Comparison of ENCODE assay signal across 23 cellular contexts in the genomic region with DNA sequence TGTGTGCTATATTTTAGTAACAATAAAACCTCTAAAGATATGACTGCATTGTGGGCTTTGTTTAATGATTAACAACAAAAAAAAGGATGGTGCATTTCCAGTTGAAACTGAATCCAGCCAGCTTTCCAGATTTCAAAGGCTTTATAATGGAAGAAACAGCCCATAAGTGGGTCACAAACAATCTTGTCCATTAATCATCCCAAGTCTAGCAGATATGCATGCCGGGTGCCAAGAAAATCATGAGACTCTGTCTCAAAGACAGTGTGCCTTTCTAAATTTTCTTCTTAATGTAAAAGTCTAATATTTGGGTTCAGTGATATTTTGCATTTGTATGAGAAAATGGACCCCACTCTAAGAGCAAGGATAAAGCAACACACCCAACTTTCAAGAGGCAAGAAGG. TPM values are rescaled to one million over a fixed set of nuclear protein-coding genes. Genes with fewer than 3 reads are reported as not detected.
"Had no signal": no experiment of that assay in that cellular context is flagged by ENCODE, and none has a peak within 500 bp of the region (broad histone marks: within the 10 kb centered on the region; RNA-seq: fewer than 3 reads in every experiment).

No MANE protein-coding gene starts in this region.

- H3K36me3 Mint-ChIP-seq: mesothelial cell of epicardium; natural killer cell treated with Interleukin-12 subunit alpha and Interleukin-12 subunit beta and Interleukin-15 and Interleukin-18, amount 100 ng/mL, for 72 hours; stimulated activated effector memory CD8-positive, alpha-beta T cell treated with anti-CD3 and anti-CD28 coated beads, Interleukin-12 subunit alpha, Interleukin-12 subunit beta, amount 100 ng/mL, for 72 hours had no signal

- H3K27me3 ChIP-seq: esophagus muscularis mucosa, foreskin keratinocyte, heart left ventricle, pancreas, tibial nerve, upper lobe of right lung, vagina had no signal

- ATAC-seq: effector memory CD8-positive, alpha-beta T cell; foreskin keratinocyte; heart left ventricle; left lobe of liver; natural killer cell treated with Interleukin-12 subunit alpha and Interleukin-12 subunit beta and Interleukin-15 and Interleukin-18, amount 100 ng/mL, for 72 hours; right lobe of liver; stimulated activated effector memory CD8-positive, alpha-beta T cell treated with anti-CD3 and anti-CD28 coated beads, Interleukin-12 subunit alpha, Interleukin-12 subunit beta, amount 100 ng/mL, for 72 hours; stimulated activated naive CD8-positive, alpha-beta T cell treated with anti-CD3 and anti-CD28 coated beads, Interleukin-15, Interleukin-2, amounts not matched to agents 100 U/mL and 50 U/mL, for 24 hours; upper lobe of right lung had no signal

- H3K27ac Mint-ChIP-seq: effector memory CD8-positive, alpha-beta T cell; mesothelial cell of epicardium; natural killer cell treated with Interleukin-12 subunit alpha and Interleukin-12 subunit beta and Interleukin-15 and Interleukin-18, amount 100 ng/mL, for 72 hours; stimulated activated effector memory CD8-positive, alpha-beta T cell treated with anti-CD3 and anti-CD28 coated beads, Interleukin-12 subunit alpha, Interleukin-12 subunit beta, amount 100 ng/mL, for 72 hours had no signal

- FAIRE-seq: pancreas had no signal

- H3K4me3 Mint-ChIP-seq: effector memory CD8-positive, alpha-beta T cell; mesothelial cell of epicardium; natural killer cell treated with Interleukin-12 subunit alpha and Interleukin-12 subunit beta and Interleukin-15 and Interleukin-18, amount 100 ng/mL, for 72 hours; stimulated activated effector memory CD8-positive, alpha-beta T cell treated with anti-CD3 and anti-CD28 coated beads, Interleukin-12 subunit alpha, Interleukin-12 subunit beta, amount 100 ng/mL, for 72 hours had no signal

- H3K36me3 ChIP-seq: esophagus muscularis mucosa, heart left ventricle, pancreas, prostate gland, right lobe of liver, tibial nerve, upper lobe of right lung, vagina had no signal

- H3K27me3 Mint-ChIP-seq: effector memory CD8-positive, alpha-beta T cell had no signal

- H3K27ac ChIP-seq: epithelial cell of prostate, esophagus muscularis mucosa, foreskin keratinocyte, heart left ventricle, pancreas, prostate gland, right lobe of liver, tibial nerve, upper lobe of right lung, vagina had no signal

- H3K4me3 ChIP-seq: esophagus muscularis mucosa, heart left ventricle, pancreas, prostate gland, right lobe of liver, tibial nerve, upper lobe of right lung, vagina had no signal

- DNase-seq: effector memory CD8-positive, alpha-beta T cell; foreskin keratinocyte; heart left ventricle; hippocampal formation; mammary epithelial cell; occipital lobe; pancreas; retina; right lobe of liver; stimulated activated CD4-positive, alpha-beta T cell treated with anti-CD3 and anti-CD28 coated beads, Interleukin-4, amount 100 ng/mL, for 1 hour; stimulated activated CD8-positive, alpha-beta memory T cell treated with anti-CD3 and anti-CD28 coated beads, Interleukin-4, amount 100 ng/mL, for 48 hours; stimulated activated naive CD8-positive, alpha-beta T cell treated with anti-CD3 and anti-CD28 coated beads, Interleukin-15, Interleukin-2, amounts not matched to agents 100 U/mL and 50 U/mL, for 24 hours; upper lobe of right lung had no signal

- H3K4me1 ChIP-seq: foreskin keratinocyte, pancreas, prostate gland, right lobe of liver, tibial nerve had no signal

- H3K9me3 ChIP-seq: esophagus muscularis mucosa, heart left ventricle, pancreas, prostate gland, right lobe of liver, tibial nerve, upper lobe of right lung, vagina had no signal

- H3K4me1 Mint-ChIP-seq: stimulated activated effector memory CD8-positive, alpha-beta T cell treated with anti-CD3 and anti-CD28 coated beads, Interleukin-12 subunit alpha, Interleukin-12 subunit beta, amount 100 ng/mL, for 72 hours had no signal

RNA-seq across cellular contexts. Expression of a gene that starts 20.6 kb away (rescaled TPM):
- total RNA-seq: foreskin keratinocyte; glomerular endothelial cell; left lobe of liver; mammary epithelial cell; natural killer cell treated with Interleukin-12 subunit alpha and Interleukin-12 subunit beta and Interleukin-15 and Interleukin-18, amount 100 ng/mL, for 72 hours had no signal
